21 cellular contexts compared by ENCODE assay signal in genomic region chr20:3514012-3514642, GRCh38.
"Had no signal": no experiment of that assay in that cellular context is flagged by ENCODE, and none has a peak within 500 bp of the region (broad histone marks: within the 10 kb centered on the region; RNA-seq: fewer than 3 reads in every experiment).

No MANE protein-coding gene starts in this region.

- DNase-seq: KBM-7, MV-4-11, NCI-H1048, NCI-H1105, NCI-H1417, NCI-H1436 treated with DMSO at 0.1 percent for 48 hours, NCI-H1694, NCI-H1930, NCI-H2081, NCI-H2107, NCI-H2227 treated with DMSO at 0.1 percent for 48 hours, NCI-H510A, NCI-H524 treated with DMSO at 0.1 percent for 48 hours, NCI-H69, NCI-H774, Right ventricle myocardium superior, RPMI8226, SIG-M5 had no signal

- H3K27me3 ChIP-seq: SJSA1 had no signal

- H3K36me3 ChIP-seq: SJSA1 had no signal

- H3K27ac ChIP-seq: SJSA1, SK-N-MC had no signal

- H3K4me3 ChIP-seq: SJSA1, SK-N-MC had no signal

- FAIRE-seq: RCC 7860 had no signal

- H3K4me1 ChIP-seq: SJSA1 had no signal

- H3K9me3 ChIP-seq: SJSA1 had no signal
